14 cellular contexts compared by ENCODE assay signal in genomic region chr19:13461536-13461935, GRCh38.
"Had no signal": no experiment of that assay in that cellular context is flagged by ENCODE, and none has a peak within 500 bp of the region (broad histone marks: within the 10 kb centered on the region; RNA-seq: fewer than 3 reads in every experiment).

No MANE protein-coding gene starts in this region.

- H3K36me3 ChIP-seq: breast epithelium, heart left ventricle, sigmoid colon had no signal

- H3K9ac ChIP-seq: parathyroid adenoma had no signal

- H3K4me1 ChIP-seq: breast epithelium, heart left ventricle, parathyroid adenoma, sigmoid colon had no signal

- H3K79me2 ChIP-seq: parathyroid adenoma had no signal

- H3K4me3 ChIP-seq: breast epithelium, heart left ventricle, mucosa of descending colon, sigmoid colon had no signal

- H3K27ac ChIP-seq: breast epithelium, heart left ventricle, parathyroid adenoma, sigmoid colon had no signal

- H3K9me3 ChIP-seq: breast epithelium, heart left ventricle, mucosa of descending colon, sigmoid colon had no signal

- DNase-seq: activated CD4-positive, alpha-beta T cell treated with anti-CD3 and anti-CD28 coated beads for 48 hours; activated CD4-positive, CD25-positive, alpha-beta regulatory T cell; activated CD8-positive, alpha-beta T cell treated with anti-CD3 and anti-CD28 coated beads for 36 hours; activated naive CD4-positive, alpha-beta T cell treated with anti-CD3 and anti-CD28 coated beads, Interleukin-2, amount 10 ng/mL, durations not matched to agents 7 days and 5 days; activated naive CD8-positive, alpha-beta T cell treated with anti-CD3 and anti-CD28 coated beads, Interleukin-2, amount 50 U/mL, for 24 hours; activated T-cell treated with anti-CD3 and anti-CD28 coated beads, Interleukin-2, amount 50 U/mL, for 4 hours; erythroblast; heart left ventricle; mucosa of descending colon; naive B cell; sigmoid colon; stimulated activated naive B cell treated with anti-CD40 and anti-IgM and Interleukin-4, amounts not matched to agents 10 μg/mL and 1 μg/mL and 100 μg/mL, for 72 hours had no signal

- H2AFZ ChIP-seq: parathyroid adenoma had no signal

- ATAC-seq: activated CD8-positive, alpha-beta T cell treated with anti-CD3 and anti-CD28 coated beads for 36 hours; activated naive CD8-positive, alpha-beta T cell treated with anti-CD3 and anti-CD28 coated beads, Interleukin-2, amount 50 U/mL, for 24 hours; activated T-cell treated with anti-CD3 and anti-CD28 coated beads, Interleukin-2, amount 50 U/mL, for 4 hours; heart left ventricle; mucosa of descending colon; stimulated activated naive B cell treated with anti-CD40 and anti-IgM and Interleukin-4, amounts not matched to agents 10 μg/mL and 1 μg/mL and 100 μg/mL, for 72 hours had no signal
